1 cellular context compared by ENCODE assay signal in genomic region chr7:36005876-36006275, GRCh38.
TF ChIP-seq lines count a peak whose summit lies in the region.

No MANE protein-coding gene starts in this region.

TF ChIP-seq in SK-N-SH treated with all-trans-retinoic acid at 6 μM for 48 hours, 23 proteins besides CTCF, POLR2A, EP300 and RAD21 (continued from another document):
- TF ChIP-seq PATZ1 (CRISPR knock-in tag; IDR thresholded peaks at IDR 0.05; ENCODE audit: borderline replicate concordance) (no peak), BACH2 (CRISPR knock-in tag; IDR thresholded peaks at IDR 0.05; ENCODE audit: borderline replicate concordance) (no peak), CSRNP3 (CRISPR knock-in tag; IDR thresholded peaks at IDR 0.05) (no peak), GLIS3 (CRISPR knock-in tag; IDR thresholded peaks at IDR 0.05) (no peak), CREB5 (CRISPR knock-in tag; IDR thresholded peaks at IDR 0.05; ENCODE audit: low read depth) (no peak), PPARA (CRISPR knock-in tag; IDR thresholded peaks at IDR 0.05; ENCODE audit: borderline replicate concordance) (no peak), SNAI2 (CRISPR knock-in tag; IDR thresholded peaks at IDR 0.05) (no peak)
